In the genomic region with DNA sequence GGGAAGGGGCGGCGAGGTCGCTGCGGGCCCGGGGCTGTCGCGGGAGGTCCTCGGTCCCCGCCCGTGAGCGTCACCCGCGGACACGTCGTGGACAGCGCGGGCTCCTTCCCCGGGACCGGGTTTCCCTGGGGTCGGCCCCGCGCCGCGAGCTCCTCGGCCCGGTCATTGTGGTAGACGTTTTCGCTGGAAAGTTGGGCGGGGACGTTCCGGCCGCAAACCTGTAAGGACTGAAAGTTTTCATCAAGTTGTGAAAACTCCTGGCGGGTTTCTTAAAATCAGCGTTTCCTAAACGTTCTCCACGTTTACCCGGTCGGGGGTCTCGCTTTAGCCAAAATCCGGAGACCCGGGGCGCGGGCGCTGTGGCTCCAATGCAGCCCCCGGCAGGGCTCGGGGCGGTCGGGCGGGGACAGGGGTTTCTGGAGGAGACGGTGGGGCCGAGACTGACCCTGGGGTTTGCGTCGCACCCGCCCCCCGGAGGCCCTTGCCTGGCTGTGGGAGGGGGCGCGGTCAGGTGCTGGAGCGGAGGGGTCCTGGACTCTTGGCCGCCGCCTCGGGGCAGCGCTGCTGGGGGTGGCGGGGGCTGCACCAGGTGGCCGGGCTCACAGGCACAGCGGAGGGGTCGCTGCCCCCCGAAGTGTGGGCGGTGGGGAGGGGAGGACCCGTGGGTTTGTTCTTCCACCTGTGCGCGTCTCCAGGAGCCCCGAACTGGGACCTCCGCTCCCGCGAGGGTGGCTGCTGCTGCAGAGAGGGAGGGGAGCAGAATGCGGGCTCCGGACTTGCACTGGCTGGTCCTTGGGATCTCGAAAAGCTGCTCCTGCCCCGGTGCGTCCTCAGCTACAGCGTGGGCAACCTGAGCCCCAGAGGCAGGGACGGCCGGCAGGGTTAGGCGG, we compare ENCODE assay signal across 1 cellular context.
TF ChIP-seq lines count a peak whose summit lies in the region.

No MANE protein-coding gene starts in this region.

TF ChIP-seq in HEK293, 187 proteins besides CTCF, POLR2A, EP300 and RAD21 (continued from another document):
- TF ChIP-seq, protein P1, sequence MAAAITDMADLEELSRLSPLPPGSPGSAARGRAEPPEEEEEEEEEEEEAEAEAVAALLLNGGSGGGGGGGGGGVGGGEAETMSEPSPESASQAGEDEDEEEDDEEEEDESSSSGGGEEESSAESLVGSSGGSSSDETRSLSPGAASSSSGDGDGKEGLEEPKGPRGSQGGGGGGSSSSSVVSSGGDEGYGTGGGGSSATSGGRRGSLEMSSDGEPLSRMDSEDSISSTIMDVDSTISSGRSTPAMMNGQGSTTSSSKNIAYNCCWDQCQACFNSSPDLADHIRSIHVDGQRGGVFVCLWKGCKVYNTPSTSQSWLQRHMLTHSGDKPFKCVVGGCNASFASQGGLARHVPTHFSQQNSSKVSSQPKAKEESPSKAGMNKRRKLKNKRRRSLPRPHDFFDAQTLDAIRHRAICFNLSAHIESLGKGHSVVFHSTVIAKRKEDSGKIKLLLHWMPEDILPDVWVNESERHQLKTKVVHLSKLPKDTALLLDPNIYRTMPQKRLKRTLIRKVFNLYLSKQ (tag by site-specific recombination; IDR thresholded peaks at IDR 0.05; ENCODE audit: borderline replicate concordance) = no peak
- no peak for TF ChIP-seq ZNF530 (tag by site-specific recombination; IDR thresholded peaks at IDR 0.05; ENCODE audit: low read depth)
TF ChIP-seq in HEK293: peak in this region for 18.
